Comparison of ENCODE assay signal across 8 cellular contexts in the genomic region with DNA sequence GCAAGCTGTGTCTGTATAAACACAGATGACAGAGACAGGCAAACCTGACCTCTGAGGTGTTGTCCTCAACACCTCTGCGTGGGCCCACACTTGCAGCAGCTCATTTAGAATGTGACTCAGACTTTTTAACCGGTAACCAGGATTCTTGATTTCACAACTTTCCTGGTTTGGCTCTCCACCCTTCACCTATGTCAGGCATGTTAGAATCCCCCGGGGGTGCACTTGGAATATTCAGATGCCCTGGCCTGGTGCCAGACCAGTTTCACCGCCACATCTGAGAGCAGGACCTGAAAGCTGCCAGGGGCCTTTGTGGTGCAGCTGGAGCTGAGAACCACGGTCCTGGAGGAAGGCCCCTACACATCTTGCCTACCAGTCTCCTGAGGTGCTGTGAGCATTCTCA. TPM values are rescaled to one million over a fixed set of nuclear protein-coding genes. Genes with fewer than 3 reads are reported as not detected.
DNase-seq lines count a peak whose midpoint lies in the region; ATAC-seq and TF ChIP-seq lines count a peak whose summit lies in the region.

No MANE protein-coding gene starts in this region.

- no peaks in the 10 kb centered on the region for H4K20me1 ChIP-seq in OCI-LY1 (ENCODE audit: insufficient read depth, low read length)
- H4K20me1 ChIP-seq in neural progenitor cell (ENCODE audit: low read depth): no peaks in the 10 kb centered on the region

- H3K27ac ChIP-seq in OCI-LY1 (ENCODE audit: low read depth, low read length, poor library complexity, severe bottlenecking) (peak overlapping the region; percentile 16), neural progenitor cell (no peak overlapping the region)

- peak overlapping the region; percentile 87 for H3K27ac Mint-ChIP-seq in neural progenitor cell

- no peaks in the 10 kb centered on the region for H3F3A ChIP-seq in OCI-LY1 (ENCODE audit: insufficient read depth, low read length)
- peaks cover 3% of the 10 kb centered on the region for H3F3A ChIP-seq in neural progenitor cell (ENCODE audit: low read depth)

- H3K36me3 Mint-ChIP-seq in neural progenitor cell: peaks cover 6% of the 10 kb centered on the region

- H3K9me3 ChIP-seq in OCI-LY1 (ENCODE audit: low read length): no peaks in the 10 kb centered on the region
- H3K9me3 ChIP-seq in neural progenitor cell (ENCODE audit: low read depth): no peaks in the 10 kb centered on the region

- peaks cover 19% of the 10 kb centered on the region for H3K4me1 ChIP-seq in OCI-LY1 (ENCODE audit: insufficient read depth, low read length, severe bottlenecking)
- H3K4me1 ChIP-seq in neural progenitor cell: no peaks in the 10 kb centered on the region

- H3K27me3 Mint-ChIP-seq in neural progenitor cell (ENCODE audit: insufficient read depth, low read depth): peaks cover 8% of the 10 kb centered on the region

- peaks cover 6% of the 10 kb centered on the region for H3K4me1 Mint-ChIP-seq in neural progenitor cell

- H2AFZ ChIP-seq in OCI-LY1 (ENCODE audit: low read length) (no peak overlapping the region), neural progenitor cell (replicated peaks) (no peak overlapping the region)

- peak; percentile 64 for DNase-seq in Daoy (ENCODE audit: low read depth)
- DNase-seq in epithelial cell of esophagus (ENCODE audit: low read depth): peak; percentile 92
- no peak for DNase-seq in neural progenitor cell (ENCODE audit: low spot score)
- DNase-seq in T-helper 1 cell: no peak
- no peak for DNase-seq in central memory CD4-positive, alpha-beta T cell

- TF ChIP-seq CTCF in OCI-LY1 (IDR thresholded peaks at IDR 0.05; ENCODE audit: low read length) (no peak), epithelial cell of esophagus (IDR thresholded peaks at IDR 0.05; ENCODE audit: insufficient read depth, low read depth, low read length, missing control alignments) (no peak), neural progenitor cell (IDR thresholded peaks at IDR 0.05) (no peak)

- no peaks in the 10 kb centered on the region for H3K9me3 Mint-ChIP-seq in neural progenitor cell

- H3K4me2 ChIP-seq in OCI-LY1 (ENCODE audit: low read length) (no peak overlapping the region), neural progenitor cell (no peak overlapping the region)

- no peaks in the 10 kb centered on the region for H3K27me3 ChIP-seq in OCI-LY1 (ENCODE audit: insufficient read depth, low read length)
- no peaks in the 10 kb centered on the region for H3K27me3 ChIP-seq in neural progenitor cell

- H3K9ac ChIP-seq in OCI-LY1 (ENCODE audit: low read length) (no peak overlapping the region), neural progenitor cell (no peak overlapping the region)

- peaks cover 30% of the 10 kb centered on the region for H3K36me3 ChIP-seq in OCI-LY1 (ENCODE audit: insufficient read depth, low read length)
- no peaks in the 10 kb centered on the region for H3K36me3 ChIP-seq in neural progenitor cell

- H3K4me3 ChIP-seq in OCI-LY1 (ENCODE audit: low read depth, low read length, poor library complexity, severe bottlenecking) (no peak overlapping the region), epithelial cell of esophagus (ENCODE audit: low read length) (no peak overlapping the region), neural progenitor cell (no peak overlapping the region)

- no peak overlapping the region for H3K4me3 Mint-ChIP-seq in neural progenitor cell

- H3K79me2 ChIP-seq in OCI-LY1 (ENCODE audit: insufficient read depth, low read length) (no peaks in the 10 kb centered on the region), neural progenitor cell (ENCODE audit: low read depth) (peaks cover 20% of the 10 kb centered on the region)

- ATAC-seq in GM21526 (IDR thresholded peaks at IDR 0.05; ENCODE audit: low FRiP score, unreplicated experiment): no peak
- ATAC-seq in SK-N-SH treated with all-trans-retinoic acid at 6 μM for 48 hours: no peak

- no peaks in the 10 kb centered on the region for H3K9me2 ChIP-seq in OCI-LY1 (ENCODE audit: low read depth, low read length)

TF ChIP-seq in SK-N-SH treated with all-trans-retinoic acid at 6 μM for 48 hours, 23 proteins besides CTCF, POLR2A, EP300 and RAD21:
- TF ChIP-seq ZFP30 (CRISPR knock-in tag; IDR thresholded peaks at IDR 0.05): no peak
- TF ChIP-seq TSHZ2 (CRISPR knock-in tag; IDR thresholded peaks at IDR 0.05): no peak
- TF ChIP-seq PPARA (CRISPR knock-in tag; IDR thresholded peaks at IDR 0.05; ENCODE audit: borderline replicate concordance): no peak
- no peak for TF ChIP-seq SNAI2 (CRISPR knock-in tag; IDR thresholded peaks at IDR 0.05)
- TF ChIP-seq BACH2 (CRISPR knock-in tag; IDR thresholded peaks at IDR 0.05; ENCODE audit: borderline replicate concordance): no peak
- no peak for TF ChIP-seq TCF4 (CRISPR knock-in tag; IDR thresholded peaks at IDR 0.05; ENCODE audit: borderline replicate concordance)
- no peak for TF ChIP-seq TOX (CRISPR knock-in tag; IDR thresholded peaks at IDR 0.05; ENCODE audit: borderline replicate concordance)
- no peak for TF ChIP-seq POU6F1 (CRISPR knock-in tag; IDR thresholded peaks at IDR 0.05; ENCODE audit: borderline replicate concordance, low read depth)
- no peak for TF ChIP-seq ARNTL (CRISPR knock-in tag; IDR thresholded peaks at IDR 0.05; ENCODE audit: borderline replicate concordance, low read depth)
- no peak for TF ChIP-seq ISL1 (CRISPR knock-in tag; IDR thresholded peaks at IDR 0.05)
- TF ChIP-seq ZFP3 (CRISPR knock-in tag; IDR thresholded peaks at IDR 0.05): no peak
- TF ChIP-seq ZNF8 (CRISPR knock-in tag; IDR thresholded peaks at IDR 0.05): no peak

RNA-seq across cellular contexts. Expression of gene DHODH, which starts 4.8 kb away (rescaled TPM):
- 8.4 and 9.1 TPM in 2 replicates for total RNA-seq in Daoy (2014; rRNA removed; shearing (Covaris generic))
- total RNA-seq in neural progenitor cell (ENCODE audit: low replicate concordance): 7.2 and 12.1 TPM in 2 replicates

RNA-seq across cellular contexts. Expression of gene PKD1L3, which starts 13.2 kb away (rescaled TPM):
- not detected in 2 replicates for total RNA-seq in Daoy (2014; rRNA removed; shearing (Covaris generic))
- 0.03 and 0.04 TPM in 2 replicates for total RNA-seq in neural progenitor cell (ENCODE audit: low replicate concordance)

RNA-seq across cellular contexts. Expression of gene HP, which starts 40.9 kb away (rescaled TPM):
- total RNA-seq in Daoy (2014; rRNA removed; shearing (Covaris generic)): not detected in 2 replicates
- total RNA-seq in neural progenitor cell (ENCODE audit: low replicate concordance): not detected in 2 replicates

RNA-seq across cellular contexts. Expression of gene HPR, which starts 49.6 kb away (rescaled TPM):
- total RNA-seq in Daoy (2014; rRNA removed; shearing (Covaris generic)): not detected in 2 replicates
- total RNA-seq in neural progenitor cell (ENCODE audit: low replicate concordance): 0.37 TPM in 1 of 2 replicates, not detected in the other

Comparison
In these comparisons a context has a peak if more than half of its experiments do, and no peak if none do; other contexts are left out.
1. DNase-seq: peak in Daoy (single experiment) and epithelial cell of esophagus (single experiment); none in neural progenitor cell (single experiment), T-helper 1 cell (0 of 5) and central memory CD4-positive, alpha-beta T cell (single experiment).